ENCODE assay signal across 22 cellular contexts in genomic region chr5:107957023-107957422, GRCh38.
"Had no signal": no experiment of that assay in that cellular context is flagged by ENCODE, and none has a peak within 500 bp of the region (broad histone marks: within the 10 kb centered on the region; RNA-seq: fewer than 3 reads in every experiment).

No MANE protein-coding gene starts in this region.

- H3K36me3 ChIP-seq: left lung, stomach, transverse colon had no signal

- H3K27ac Mint-ChIP-seq: naive B cell; stimulated activated memory B cell treated with anti-CD40 and anti-IgM and Interleukin-4, amounts not matched to agents 10 μg/mL and 1 μg/mL and 100 μg/mL, for 72 hours had no signal

- H3K36me3 Mint-ChIP-seq: naive B cell had no signal

- H3K9me3 ChIP-seq: body of pancreas, left lung, stomach, transverse colon had no signal

- H3K9me3 Mint-ChIP-seq: immature natural killer cell; neural crest cell; stimulated activated memory B cell treated with anti-CD40 and anti-IgM and Interleukin-4, amounts not matched to agents 10 μg/mL and 1 μg/mL and 100 μg/mL, for 72 hours had no signal

- DNase-seq: activated CD4-positive, alpha-beta T cell treated with anti-CD3 and anti-CD28 coated beads for 1 hour; activated CD4-positive, alpha-beta T cell treated with anti-CD3 and anti-CD28 coated beads, Interleukin-2, amount 50 U/mL, for 1 hour; activated naive CD4-positive, alpha-beta T cell treated with anti-CD3 and anti-CD28 coated beads, Interleukin-2, amount 50 U/mL, for 16 hours; activated T-cell treated with anti-CD3 and anti-CD28 coated beads, Interleukin-2, amount 50 U/mL, for 48 hours; anterior cingulate cortex; body of pancreas; effector CD8-positive, alpha-beta T cell; erythroblast; foreskin fibroblast; immature natural killer cell; kidney glomerular epithelial cell; left lung; naive B cell; stimulated activated CD4-positive, alpha-beta T cell treated with anti-CD3 and anti-CD28 coated beads, Interleukin-15, amount 100 ng/mL, for 24 hours; stomach; transverse colon had no signal

- H3K4me1 ChIP-seq: body of pancreas, left lung, stomach, transverse colon had no signal

- H3K27me3 Mint-ChIP-seq: naive B cell; stimulated activated memory B cell treated with anti-CD40 and anti-IgM and Interleukin-4, amounts not matched to agents 10 μg/mL and 1 μg/mL and 100 μg/mL, for 72 hours had no signal

- H3K27ac ChIP-seq: body of pancreas, hepatocyte, left lung, stomach, transverse colon had no signal

- H2AFZ ChIP-seq: hepatocyte had no signal

- H3K79me2 ChIP-seq: hepatocyte had no signal

- H3K4me3 ChIP-seq: body of pancreas, hepatocyte, left lung, lung, smooth muscle cell, stomach, transverse colon had no signal

- H3K27me3 ChIP-seq: body of pancreas, hepatocyte, left lung, stomach, transverse colon had no signal

- H3K4me2 ChIP-seq: hepatocyte, smooth muscle cell had no signal

- H3K4me3 Mint-ChIP-seq: immature natural killer cell; naive B cell; neural crest cell; stimulated activated memory B cell treated with anti-CD40 and anti-IgM and Interleukin-4, amounts not matched to agents 10 μg/mL and 1 μg/mL and 100 μg/mL, for 72 hours had no signal

- ATAC-seq: body of pancreas; left lung; sciatic nerve; stimulated activated memory B cell treated with anti-CD40 and anti-IgM and Interleukin-4, amounts not matched to agents 10 μg/mL and 1 μg/mL and 100 μg/mL, for 72 hours had no signal
